ENCODE assay signal across 1 cellular context in the genomic region with DNA sequence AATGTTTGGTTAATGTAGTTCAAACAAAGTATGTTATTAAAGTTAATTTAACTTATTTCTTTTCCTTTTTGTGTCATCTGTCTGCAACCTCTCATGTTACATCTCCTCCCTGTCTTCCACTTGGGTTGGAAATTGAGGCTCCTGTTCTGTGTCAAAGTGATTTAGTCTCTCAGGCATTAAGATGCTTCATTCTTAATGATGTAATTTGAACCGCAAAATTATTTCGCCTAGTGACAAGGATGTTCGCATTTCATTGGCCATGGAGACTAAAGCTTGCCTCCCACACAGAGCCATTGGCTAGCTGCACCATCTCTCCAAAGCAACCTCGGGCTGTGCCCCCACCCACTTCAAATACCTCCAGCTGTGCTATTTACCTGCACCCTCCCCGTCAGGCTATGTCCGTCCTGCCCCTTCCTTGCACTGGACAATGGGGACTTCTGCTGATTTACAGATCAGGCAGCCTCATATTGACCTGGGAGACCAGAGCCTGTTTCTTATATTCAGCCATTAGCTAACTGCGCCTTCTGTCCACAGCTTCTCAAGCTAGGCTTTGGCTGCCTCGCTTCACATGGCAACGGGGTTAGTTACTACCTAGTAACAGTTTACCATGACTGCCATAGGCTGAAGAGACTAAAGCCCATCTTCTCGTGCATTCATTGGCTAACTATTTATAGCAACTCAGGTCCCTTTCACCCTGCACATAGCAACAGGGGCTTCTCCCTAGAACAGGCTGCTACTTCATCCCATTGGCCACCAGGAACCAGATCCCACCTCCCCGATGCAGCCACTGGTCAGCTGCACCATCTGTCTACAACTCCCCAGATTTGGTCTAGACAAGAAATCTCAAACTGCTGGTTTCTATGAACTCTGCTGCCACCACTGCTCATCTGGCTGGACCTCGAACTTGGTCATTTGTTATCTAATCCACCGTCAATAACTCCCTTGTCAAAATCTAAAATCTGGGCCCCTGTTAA.
TF ChIP-seq lines count a peak whose summit lies in the region.

No MANE protein-coding gene starts in this region.

TF ChIP-seq in HEK293, 187 proteins besides CTCF, POLR2A, EP300 and RAD21 (continued from another document and continues in another):
- TF ChIP-seq ZNF426 (tag by site-specific recombination; IDR thresholded peaks at IDR 0.05) (no peak), MEIS1 (CRISPR knock-in tag; IDR thresholded peaks at IDR 0.05; ENCODE audit: borderline replicate concordance) (peak; percentile 69; the same call in 1 of the 2 replicates), ZNF155 (tag by site-specific recombination; IDR thresholded peaks at IDR 0.05) (no peak), ZNF610 (tag by site-specific recombination; IDR thresholded peaks at IDR 0.05; ENCODE audit: borderline replicate concordance) (no peak), ZEB2 (tag by site-specific recombination; IDR thresholded peaks at IDR 0.05) (peak; percentile 55; the same call in 1 of the 2 replicates), ZNF544 (tag by site-specific recombination; IDR thresholded peaks at IDR 0.05) (no peak), ZNF654 (tag by site-specific recombination; IDR thresholded peaks at IDR 0.05; ENCODE audit: low read depth) (no peak), ZNF350 (tag by site-specific recombination; IDR thresholded peaks at IDR 0.05) (peak; percentile 75; the same call in 1 of the 2 replicates), ZNF341 (tag by site-specific recombination; IDR thresholded peaks at IDR 0.05; ENCODE audit: low read depth) (peak; percentile 98), ZNF175 (tag by site-specific recombination; IDR thresholded peaks at IDR 0.05) (no peak), ZFP3 (tag by site-specific recombination; IDR thresholded peaks at IDR 0.05; ENCODE audit: low read depth) (no peak), IKZF3 (tag by site-specific recombination; IDR thresholded peaks at IDR 0.05) (peak; percentile 62; the same call in 1 of the 2 replicates), ZNF837 (tag by site-specific recombination; IDR thresholded peaks at IDR 0.05) (no peak), ATF2 (tag by site-specific recombination; IDR thresholded peaks at IDR 0.05; ENCODE audit: low read depth) (peak; percentile 81), GLIS2 (tag by site-specific recombination; IDR thresholded peaks at IDR 0.05) (peak; percentile 43; the same call in 1 of the 2 replicates), ELK4 (IDR thresholded peaks at IDR 0.05; ENCODE audit: borderline replicate concordance, low read depth, low read length) (no peak), ZNF311 (tag by site-specific recombination; IDR thresholded peaks at IDR 0.05; ENCODE audit: borderline replicate concordance) (no peak), ZNF133 (tag by site-specific recombination; IDR thresholded peaks at IDR 0.05) (no peak), ZNF561 (tag by site-specific recombination; IDR thresholded peaks at IDR 0.05; ENCODE audit: borderline replicate concordance) (no peak), ZNF521 (tag by site-specific recombination; IDR thresholded peaks at IDR 0.05) (no peak), ZNF2 (tag by site-specific recombination; IDR thresholded peaks at IDR 0.05) (no peak), ZBTB8A (tag by site-specific recombination; IDR thresholded peaks at IDR 0.05) (no peak), ZNF792 (tag by site-specific recombination; IDR thresholded peaks at IDR 0.05) (no peak), ZNF23 (tag by site-specific recombination; IDR thresholded peaks at IDR 0.05; ENCODE audit: borderline replicate concordance) (no peak), ZNF623 (tag by site-specific recombination; IDR thresholded peaks at IDR 0.05) (no peak), PBX3 (CRISPR knock-in tag; IDR thresholded peaks at IDR 0.05) (no peak), ZNF366 (tag by site-specific recombination; conservative IDR thresholded peaks at IDR 0.05) (peak; percentile 53; the same call in 1 of the 2 replicates), ZNF157 (tag by site-specific recombination; IDR thresholded peaks at IDR 0.05) (no peak), ZXDB (tag by site-specific recombination; IDR thresholded peaks at IDR 0.05) (peak; percentile 98), HOXC10 (CRISPR knock-in tag; IDR thresholded peaks at IDR 0.05) (no peak), ZFHX2 (tag by site-specific recombination; conservative IDR thresholded peaks at IDR 0.05) (peak; percentile 48; the same call in 1 of the 2 replicates), ZNF549 (tag by site-specific recombination; IDR thresholded peaks at IDR 0.05) (no peak), ZIC2 (tag by site-specific recombination; IDR thresholded peaks at IDR 0.05) (peak; percentile 41; the same call in 1 of the 2 replicates), SCRT2 (tag by site-specific recombination; IDR thresholded peaks at IDR 0.05) (peak; percentile 79), BCL11B (tag by site-specific recombination; IDR thresholded peaks at IDR 0.05; ENCODE audit: low read depth) (no peak), ZNF670 (tag by site-specific recombination; IDR thresholded peaks at IDR 0.05; ENCODE audit: low read depth) (no peak), ZSCAN30 (tag by site-specific recombination; IDR thresholded peaks at IDR 0.05) (no peak), ZNF335 (tag by site-specific recombination; conservative IDR thresholded peaks at IDR 0.05) (peak; percentile 94), MYNN (tag by site-specific recombination; IDR thresholded peaks at IDR 0.05; ENCODE audit: borderline replicate concordance) (0 out of 2 replicates have a peak, but pooled peaks have one; percentile 42), ZNF112 (tag by site-specific recombination; IDR thresholded peaks at IDR 0.05) (no peak)
- TF ChIP-seq, protein P1, sequence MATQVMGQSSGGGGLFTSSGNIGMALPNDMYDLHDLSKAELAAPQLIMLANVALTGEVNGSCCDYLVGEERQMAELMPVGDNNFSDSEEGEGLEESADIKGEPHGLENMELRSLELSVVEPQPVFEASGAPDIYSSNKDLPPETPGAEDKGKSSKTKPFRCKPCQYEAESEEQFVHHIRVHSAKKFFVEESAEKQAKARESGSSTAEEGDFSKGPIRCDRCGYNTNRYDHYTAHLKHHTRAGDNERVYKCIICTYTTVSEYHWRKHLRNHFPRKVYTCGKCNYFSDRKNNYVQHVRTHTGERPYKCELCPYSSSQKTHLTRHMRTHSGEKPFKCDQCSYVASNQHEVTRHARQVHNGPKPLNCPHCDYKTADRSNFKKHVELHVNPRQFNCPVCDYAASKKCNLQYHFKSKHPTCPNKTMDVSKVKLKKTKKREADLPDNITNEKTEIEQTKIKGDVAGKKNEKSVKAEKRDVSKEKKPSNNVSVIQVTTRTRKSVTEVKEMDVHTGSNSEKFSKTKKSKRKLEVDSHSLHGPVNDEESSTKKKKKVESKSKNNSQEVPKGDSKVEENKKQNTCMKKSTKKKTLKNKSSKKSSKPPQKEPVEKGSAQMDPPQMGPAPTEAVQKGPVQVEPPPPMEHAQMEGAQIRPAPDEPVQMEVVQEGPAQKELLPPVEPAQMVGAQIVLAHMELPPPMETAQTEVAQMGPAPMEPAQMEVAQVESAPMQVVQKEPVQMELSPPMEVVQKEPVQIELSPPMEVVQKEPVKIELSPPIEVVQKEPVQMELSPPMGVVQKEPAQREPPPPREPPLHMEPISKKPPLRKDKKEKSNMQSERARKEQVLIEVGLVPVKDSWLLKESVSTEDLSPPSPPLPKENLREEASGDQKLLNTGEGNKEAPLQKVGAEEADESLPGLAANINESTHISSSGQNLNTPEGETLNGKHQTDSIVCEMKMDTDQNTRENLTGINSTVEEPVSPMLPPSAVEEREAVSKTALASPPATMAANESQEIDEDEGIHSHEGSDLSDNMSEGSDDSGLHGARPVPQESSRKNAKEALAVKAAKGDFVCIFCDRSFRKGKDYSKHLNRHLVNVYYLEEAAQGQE (tag by site-specific recombination; IDR thresholded peaks at IDR 0.05): no peak
- TF ChIP-seq, protein P2, sequence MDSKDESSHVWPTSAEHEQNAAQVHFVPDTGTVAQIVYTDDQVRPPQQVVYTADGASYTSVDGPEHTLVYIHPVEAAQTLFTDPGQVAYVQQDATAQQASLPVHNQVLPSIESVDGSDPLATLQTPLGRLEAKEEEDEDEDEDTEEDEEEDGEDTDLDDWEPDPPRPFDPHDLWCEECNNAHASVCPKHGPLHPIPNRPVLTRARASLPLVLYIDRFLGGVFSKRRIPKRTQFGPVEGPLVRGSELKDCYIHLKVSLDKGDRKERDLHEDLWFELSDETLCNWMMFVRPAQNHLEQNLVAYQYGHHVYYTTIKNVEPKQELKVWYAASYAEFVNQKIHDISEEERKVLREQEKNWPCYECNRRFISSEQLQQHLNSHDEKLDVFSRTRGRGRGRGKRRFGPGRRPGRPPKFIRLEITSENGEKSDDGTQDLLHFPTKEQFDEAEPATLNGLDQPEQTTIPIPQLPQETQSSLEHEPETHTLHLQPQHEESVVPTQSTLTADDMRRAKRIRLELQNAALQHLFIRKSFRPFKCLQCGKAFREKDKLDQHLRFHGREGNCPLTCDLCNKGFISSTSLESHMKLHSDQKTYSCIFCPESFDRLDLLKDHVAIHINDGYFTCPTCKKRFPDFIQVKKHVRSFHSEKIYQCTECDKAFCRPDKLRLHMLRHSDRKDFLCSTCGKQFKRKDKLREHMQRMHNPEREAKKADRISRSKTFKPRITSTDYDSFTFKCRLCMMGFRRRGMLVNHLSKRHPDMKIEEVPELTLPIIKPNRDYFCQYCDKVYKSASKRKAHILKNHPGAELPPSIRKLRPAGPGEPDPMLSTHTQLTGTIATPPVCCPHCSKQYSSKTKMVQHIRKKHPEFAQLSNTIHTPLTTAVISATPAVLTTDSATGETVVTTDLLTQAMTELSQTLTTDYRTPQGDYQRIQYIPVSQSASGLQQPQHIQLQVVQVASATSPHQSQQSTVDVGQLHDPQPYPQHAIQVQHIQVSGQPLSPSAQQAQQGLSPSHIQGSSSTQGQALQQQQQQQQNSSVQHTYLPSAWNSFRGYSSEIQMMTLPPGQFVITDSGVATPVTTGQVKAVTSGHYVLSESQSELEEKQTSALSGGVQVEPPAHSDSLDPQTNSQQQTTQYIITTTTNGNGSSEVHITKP (tag by site-specific recombination; IDR thresholded peaks at IDR 0.05): peak; percentile 18; the same call in 1 of the 2 replicates
- TF ChIP-seq, protein P3, sequence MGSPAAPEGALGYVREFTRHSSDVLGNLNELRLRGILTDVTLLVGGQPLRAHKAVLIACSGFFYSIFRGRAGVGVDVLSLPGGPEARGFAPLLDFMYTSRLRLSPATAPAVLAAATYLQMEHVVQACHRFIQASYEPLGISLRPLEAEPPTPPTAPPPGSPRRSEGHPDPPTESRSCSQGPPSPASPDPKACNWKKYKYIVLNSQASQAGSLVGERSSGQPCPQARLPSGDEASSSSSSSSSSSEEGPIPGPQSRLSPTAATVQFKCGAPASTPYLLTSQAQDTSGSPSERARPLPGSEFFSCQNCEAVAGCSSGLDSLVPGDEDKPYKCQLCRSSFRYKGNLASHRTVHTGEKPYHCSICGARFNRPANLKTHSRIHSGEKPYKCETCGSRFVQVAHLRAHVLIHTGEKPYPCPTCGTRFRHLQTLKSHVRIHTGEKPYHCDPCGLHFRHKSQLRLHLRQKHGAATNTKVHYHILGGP (tag by site-specific recombination; IDR thresholded peaks at IDR 0.05): no peak
- TF ChIP-seq, protein P4, sequence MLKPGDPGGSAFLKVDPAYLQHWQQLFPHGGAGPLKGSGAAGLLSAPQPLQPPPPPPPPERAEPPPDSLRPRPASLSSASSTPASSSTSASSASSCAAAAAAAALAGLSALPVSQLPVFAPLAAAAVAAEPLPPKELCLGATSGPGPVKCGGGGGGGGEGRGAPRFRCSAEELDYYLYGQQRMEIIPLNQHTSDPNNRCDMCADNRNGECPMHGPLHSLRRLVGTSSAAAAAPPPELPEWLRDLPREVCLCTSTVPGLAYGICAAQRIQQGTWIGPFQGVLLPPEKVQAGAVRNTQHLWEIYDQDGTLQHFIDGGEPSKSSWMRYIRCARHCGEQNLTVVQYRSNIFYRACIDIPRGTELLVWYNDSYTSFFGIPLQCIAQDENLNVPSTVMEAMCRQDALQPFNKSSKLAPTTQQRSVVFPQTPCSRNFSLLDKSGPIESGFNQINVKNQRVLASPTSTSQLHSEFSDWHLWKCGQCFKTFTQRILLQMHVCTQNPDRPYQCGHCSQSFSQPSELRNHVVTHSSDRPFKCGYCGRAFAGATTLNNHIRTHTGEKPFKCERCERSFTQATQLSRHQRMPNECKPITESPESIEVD (tag by site-specific recombination; IDR thresholded peaks at IDR 0.05): peak; percentile 73
- TF ChIP-seq, protein P5, sequence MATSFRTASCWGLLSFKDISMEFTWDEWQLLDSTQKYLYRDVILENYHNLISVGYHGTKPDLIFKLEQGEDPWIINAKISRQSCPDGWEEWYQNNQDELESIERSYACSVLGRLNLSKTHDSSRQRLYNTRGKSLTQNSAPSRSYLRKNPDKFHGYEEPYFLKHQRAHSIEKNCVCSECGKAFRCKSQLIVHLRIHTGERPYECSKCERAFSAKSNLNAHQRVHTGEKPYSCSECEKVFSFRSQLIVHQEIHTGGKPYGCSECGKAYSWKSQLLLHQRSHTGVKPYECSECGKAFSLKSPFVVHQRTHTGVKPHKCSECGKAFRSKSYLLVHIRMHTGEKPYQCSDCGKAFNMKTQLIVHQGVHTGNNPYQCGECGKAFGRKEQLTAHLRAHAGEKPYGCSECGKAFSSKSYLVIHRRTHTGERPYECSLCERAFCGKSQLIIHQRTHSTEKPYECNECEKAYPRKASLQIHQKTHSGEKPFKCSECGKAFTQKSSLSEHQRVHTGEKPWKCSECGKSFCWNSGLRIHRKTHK (tag by site-specific recombination; IDR thresholded peaks at IDR 0.05): no peak
